Comparison of ENCODE assay signal across 2 cellular contexts in the genomic region with DNA sequence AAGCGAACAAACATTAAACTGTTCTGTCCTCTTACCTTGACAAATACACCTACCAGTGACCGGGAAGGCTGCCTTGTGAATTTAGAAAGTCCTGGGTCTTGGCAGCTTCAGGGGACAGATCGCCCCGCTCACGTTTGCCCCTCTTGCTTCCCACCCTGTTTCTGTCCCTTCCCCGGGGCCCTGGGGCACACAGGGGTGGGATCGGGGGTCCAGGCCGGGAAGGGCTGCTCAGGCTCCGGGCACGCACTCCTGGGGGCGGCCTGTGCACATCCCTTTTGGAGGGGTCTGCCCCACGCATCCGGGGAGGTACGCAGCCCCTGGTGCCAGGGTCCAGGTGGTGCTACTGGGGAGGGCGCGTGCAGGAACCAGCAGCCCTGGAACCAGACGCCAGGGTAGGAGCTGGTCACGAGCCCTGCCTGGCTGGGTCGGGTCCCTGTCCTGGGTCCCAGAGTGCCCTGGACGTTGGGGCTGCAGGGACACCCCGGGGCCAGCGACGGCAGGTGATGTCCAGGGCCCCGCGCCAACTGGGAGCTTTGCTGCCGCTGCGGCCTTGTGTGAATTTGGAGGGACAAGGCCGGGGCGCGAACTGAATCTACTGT.
TF ChIP-seq lines count a peak whose summit lies in the region.

No MANE protein-coding gene starts in this region.

TF ChIP-seq in A549, 52 proteins besides CTCF, POLR2A, EP300 and RAD21:
- TF ChIP-seq, protein P1, sequence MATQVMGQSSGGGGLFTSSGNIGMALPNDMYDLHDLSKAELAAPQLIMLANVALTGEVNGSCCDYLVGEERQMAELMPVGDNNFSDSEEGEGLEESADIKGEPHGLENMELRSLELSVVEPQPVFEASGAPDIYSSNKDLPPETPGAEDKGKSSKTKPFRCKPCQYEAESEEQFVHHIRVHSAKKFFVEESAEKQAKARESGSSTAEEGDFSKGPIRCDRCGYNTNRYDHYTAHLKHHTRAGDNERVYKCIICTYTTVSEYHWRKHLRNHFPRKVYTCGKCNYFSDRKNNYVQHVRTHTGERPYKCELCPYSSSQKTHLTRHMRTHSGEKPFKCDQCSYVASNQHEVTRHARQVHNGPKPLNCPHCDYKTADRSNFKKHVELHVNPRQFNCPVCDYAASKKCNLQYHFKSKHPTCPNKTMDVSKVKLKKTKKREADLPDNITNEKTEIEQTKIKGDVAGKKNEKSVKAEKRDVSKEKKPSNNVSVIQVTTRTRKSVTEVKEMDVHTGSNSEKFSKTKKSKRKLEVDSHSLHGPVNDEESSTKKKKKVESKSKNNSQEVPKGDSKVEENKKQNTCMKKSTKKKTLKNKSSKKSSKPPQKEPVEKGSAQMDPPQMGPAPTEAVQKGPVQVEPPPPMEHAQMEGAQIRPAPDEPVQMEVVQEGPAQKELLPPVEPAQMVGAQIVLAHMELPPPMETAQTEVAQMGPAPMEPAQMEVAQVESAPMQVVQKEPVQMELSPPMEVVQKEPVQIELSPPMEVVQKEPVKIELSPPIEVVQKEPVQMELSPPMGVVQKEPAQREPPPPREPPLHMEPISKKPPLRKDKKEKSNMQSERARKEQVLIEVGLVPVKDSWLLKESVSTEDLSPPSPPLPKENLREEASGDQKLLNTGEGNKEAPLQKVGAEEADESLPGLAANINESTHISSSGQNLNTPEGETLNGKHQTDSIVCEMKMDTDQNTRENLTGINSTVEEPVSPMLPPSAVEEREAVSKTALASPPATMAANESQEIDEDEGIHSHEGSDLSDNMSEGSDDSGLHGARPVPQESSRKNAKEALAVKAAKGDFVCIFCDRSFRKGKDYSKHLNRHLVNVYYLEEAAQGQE (IDR thresholded peaks at IDR 0.05), result no peak
- TF ChIP-seq FOSL2 (IDR thresholded peaks at IDR 0.05) (no peak), FOSL2 (CRISPR knock-in tag; IDR thresholded peaks at IDR 0.05) (no peak), SREBF2 (IDR thresholded peaks at IDR 0.05) (no peak), CEBPB (IDR thresholded peaks at IDR 0.05) (no peak), ATOH8 (CRISPR knock-in tag; IDR thresholded peaks at IDR 0.05; ENCODE audit: low read depth) (no peak)

TF ChIP-seq in HEK293T, 16 proteins besides CTCF, POLR2A, EP300 and RAD21 (continued from another document):
- TF ChIP-seq FOXA1 (IDR thresholded peaks at IDR 0.05), result no peak
- no peak for TF ChIP-seq CTBP1 (IDR thresholded peaks at IDR 0.05; ENCODE audit: borderline replicate concordance)
TF ChIP-seq in HEK293T: peak in this region for 0.
